9 cellular contexts compared by ENCODE assay signal in the genomic region with DNA sequence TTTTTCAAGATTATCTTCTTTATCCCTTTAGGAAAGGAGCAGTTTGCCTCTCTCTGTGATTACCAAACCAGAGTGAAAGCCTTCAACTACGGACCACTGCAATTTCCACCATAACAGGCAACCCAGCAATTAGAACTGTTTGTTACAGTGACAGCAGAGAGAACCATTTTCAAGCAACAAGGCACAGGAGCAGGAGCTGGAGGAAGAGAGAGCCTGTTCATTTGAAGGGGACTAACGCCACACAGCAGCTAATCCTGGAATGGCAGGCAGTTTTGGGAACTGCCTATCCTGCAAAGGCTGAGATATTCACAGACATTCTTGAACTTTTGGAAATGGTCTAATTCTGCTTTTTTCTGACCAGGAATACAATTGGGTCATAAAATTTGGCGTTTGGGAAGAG.
DNase-seq lines count a peak whose midpoint lies in the region; ATAC-seq, FAIRE-seq and TF ChIP-seq lines count a peak whose summit lies in the region.
"Had no signal": no experiment of that assay in that cellular context is flagged by ENCODE, and none has a peak within 500 bp of the region (broad histone marks: within the 10 kb centered on the region; RNA-seq: fewer than 3 reads in every experiment).

No MANE protein-coding gene starts in this region.

- H3K18ac ChIP-seq in mesenchymal stem cell (ENCODE audit: low read depth in 1 of 2, low read length in 2 of 2): no peak overlapping the region

- 42% methylated on average over 2 of the region's 3 CpGs for WGBS in mesenchymal stem cell
- whole genome bisulfite sequencing in tibial nerve, 2 donors: 23 to 38% methylated on average over 3 of the region's 3 CpGs

- no peak overlapping the region for H2AK5ac ChIP-seq in mesenchymal stem cell (ENCODE audit: low read length, severe bottlenecking)

- no peaks in the 10 kb centered on the region for H3K36me3 ChIP-seq in astrocyte (ENCODE audit: insufficient read depth, low read length)
- H3K36me3 ChIP-seq in mesenchymal stem cell (ENCODE audit: control insufficient read depth in 1 of 2, insufficient read depth in 2 of 2, low read depth in 1 of 2, low read length in 2 of 2): no peaks in the 10 kb centered on the region
- no peaks in the 10 kb centered on the region for H3K36me3 ChIP-seq in tibial nerve

- H3K4ac ChIP-seq in mesenchymal stem cell (ENCODE audit: low read depth in 1 of 2, low read length in 2 of 2): no peak overlapping the region

- H3K4me2 ChIP-seq in astrocyte (ENCODE audit: low read length) (no peak overlapping the region), mesenchymal stem cell (ENCODE audit: low read length, poor library complexity, severe bottlenecking) (no peak overlapping the region)

- H3K27me3 ChIP-seq in astrocyte (ENCODE audit: insufficient read depth, low read length) (no peaks in the 10 kb centered on the region), mesenchymal stem cell (ENCODE audit: control insufficient read depth in 1 of 2, insufficient read depth in 1 of 2, low read length in 2 of 2) (no peaks in the 10 kb centered on the region), tibial nerve (no peaks in the 10 kb centered on the region)

- H2AFZ ChIP-seq in astrocyte (ENCODE audit: low read depth, low read length) (no peak overlapping the region), mesenchymal stem cell (ENCODE audit: low read depth, low read length) (no peak overlapping the region)

- H3K4me1 Mint-ChIP-seq in astrocyte (ENCODE audit: low read depth, unreplicated experiment): peaks cover 9% of the 10 kb centered on the region
- no peaks in the 10 kb centered on the region for H3K4me1 Mint-ChIP-seq in effector memory CD8-positive, alpha-beta T cell (ENCODE audit: low read depth in 2 of 2)

- TF ChIP-seq POLR2A in tibial nerve (IDR thresholded peaks at IDR 0.05): no peak

- no peak for FAIRE-seq in astrocyte (lab: Jason Lieb, UNC)

- H3K79me2 ChIP-seq in astrocyte (ENCODE audit: insufficient read depth, low read length): no peaks in the 10 kb centered on the region

- TF ChIP-seq EP300 in tibial nerve (IDR thresholded peaks at IDR 0.05): no peak

- H3K27ac Mint-ChIP-seq in astrocyte (ENCODE audit: unreplicated experiment): no peak overlapping the region
- no peak overlapping the region for H3K27ac Mint-ChIP-seq in effector memory CD8-positive, alpha-beta T cell
- H3K27ac Mint-ChIP-seq: mesothelial cell of epicardium had no signal

- TF ChIP-seq CTCF in astrocyte (IDR thresholded peaks at IDR 0.05; ENCODE audit: insufficient read depth, low read depth, low read length) (peak; percentile 44), tibial nerve (IDR thresholded peaks at IDR 0.05) (peak in 2 of 5 experiments; percentile 8 to 20)

- H2BK12ac ChIP-seq in mesenchymal stem cell (ENCODE audit: low read length in 2 of 2): no peak overlapping the region

- no peak overlapping the region for H3K23ac ChIP-seq in mesenchymal stem cell (ENCODE audit: low read length in 2 of 2)

- peaks cover 3% of the 10 kb centered on the region for H3K4me1 ChIP-seq in astrocyte (ENCODE audit: insufficient read depth, low read length)
- no peaks in the 10 kb centered on the region for H3K4me1 ChIP-seq in mesenchymal stem cell (ENCODE audit: control insufficient read depth, insufficient read depth, low read depth, low read length)
- H3K4me1 ChIP-seq in tibial nerve: peaks cover 0 to 5% (median 0%) of the 10 kb centered on the region in 4 donors

- no peaks in the 10 kb centered on the region for H4K20me1 ChIP-seq in astrocyte (ENCODE audit: insufficient read depth, low read length)

- no peaks in the 10 kb centered on the region for H3K79me1 ChIP-seq in mesenchymal stem cell (replicated peaks; ENCODE audit: low read length, poor library complexity, severe bottlenecking)

- H3K27ac ChIP-seq in astrocyte (ENCODE audit: low read depth, low read length) (no peak overlapping the region), mesenchymal stem cell (ENCODE audit: low read length, poor library complexity, severe bottlenecking) (no peak overlapping the region), tibial nerve (no peak overlapping the region)

- H3K9ac ChIP-seq in astrocyte (ENCODE audit: low read length) (no peak overlapping the region), mesenchymal stem cell (ENCODE audit: low read length) (no peak overlapping the region)

- no peak overlapping the region for H2BK120ac ChIP-seq in mesenchymal stem cell (ENCODE audit: low read depth, low read length)

- no peaks in the 10 kb centered on the region for H3K27me3 Mint-ChIP-seq in astrocyte (ENCODE audit: low read depth, unreplicated experiment)
- no peaks in the 10 kb centered on the region for H3K27me3 Mint-ChIP-seq in effector memory CD8-positive, alpha-beta T cell

- H3K14ac ChIP-seq in mesenchymal stem cell (ENCODE audit: low read length in 2 of 2): no peak overlapping the region

- H2BK15ac ChIP-seq in mesenchymal stem cell (ENCODE audit: low read depth, poor library complexity, severe bottlenecking): no peak overlapping the region

- no peak overlapping the region for H4K91ac ChIP-seq in mesenchymal stem cell (ENCODE audit: low read length)

- no peak overlapping the region for H3K4me3 Mint-ChIP-seq in astrocyte (ENCODE audit: unreplicated experiment)
- H3K4me3 Mint-ChIP-seq in effector memory CD8-positive, alpha-beta T cell: no peak overlapping the region
- H3K4me3 Mint-ChIP-seq: mesothelial cell of epicardium had no signal

- H3K4me3 ChIP-seq in astrocyte (ENCODE audit: insufficient read depth, low read depth, low read length): no peak overlapping the region
- H3K4me3 ChIP-seq in mesenchymal stem cell (ENCODE audit: insufficient read depth in 1 of 2, low read depth in 1 of 2, low read length in 2 of 2): no peak overlapping the region
- no peak overlapping the region for H3K4me3 ChIP-seq in tibial nerve

- no peak for ATAC-seq in HG02610 (IDR thresholded peaks at IDR 0.05; ENCODE audit: unreplicated experiment)
- no peak for ATAC-seq in effector memory CD8-positive, alpha-beta T cell (replicated peaks)

- H4K8ac ChIP-seq in mesenchymal stem cell (ENCODE audit: low read length): no peak overlapping the region

- H3K9me3 Mint-ChIP-seq in astrocyte (ENCODE audit: unreplicated experiment): no peaks in the 10 kb centered on the region
- H3K9me3 Mint-ChIP-seq in effector memory CD8-positive, alpha-beta T cell: peaks cover 11 to 29% of the 10 kb centered on the region in 2 donors
- H3K9me3 Mint-ChIP-seq: mesothelial cell of epicardium had no signal

- DNase-seq in DMS53 treated with DMSO at 0.1 percent for 48 hours (lab: John Stamatoyannopoulos, UW; ENCODE audit: unreplicated experiment) (peak; percentile 59), NCI-H2029 treated with DMSO at 0.1 percent for 48 hours (lab: John Stamatoyannopoulos, UW) (peak; percentile 7), astrocyte (ENCODE audit: low read depth) (peak; percentile 14), mesenchymal stem cell (peak; percentile 46), tibial nerve (ENCODE audit: low spot score in 2 of 2) (no peak)
- DNase-seq in activated T-cell treated with anti-CD3 and anti-CD28 coated beads, Interleukin-2, amount 50 U/mL, for 48 hours: no peak
- DNase-seq in effector memory CD8-positive, alpha-beta T cell: no peak

- H3K9me3 ChIP-seq in astrocyte (ENCODE audit: insufficient read depth, low read depth, low read length): no peaks in the 10 kb centered on the region
- no peaks in the 10 kb centered on the region for H3K9me3 ChIP-seq in mesenchymal stem cell (ENCODE audit: control insufficient read depth, low read length)
- H3K9me3 ChIP-seq in tibial nerve: no peaks in the 10 kb centered on the region

- H2BK5ac ChIP-seq in mesenchymal stem cell (ENCODE audit: low read depth, low read length, poor library complexity, severe bottlenecking): no peak overlapping the region

- no peaks in the 10 kb centered on the region for H3K36me3 Mint-ChIP-seq in astrocyte (ENCODE audit: low read depth, unreplicated experiment)
- H3K36me3 Mint-ChIP-seq in effector memory CD8-positive, alpha-beta T cell (ENCODE audit: insufficient read depth): no peaks in the 10 kb centered on the region
- H3K36me3 Mint-ChIP-seq: mesothelial cell of epicardium had no signal

Comparison
In these comparisons a context has a peak if more than half of its experiments do, and no peak if none do; other contexts are left out.
1. DNase-seq: peak in DMS53 treated with DMSO at 0.1 percent for 48 hours (single experiment), NCI-H2029 treated with DMSO at 0.1 percent for 48 hours (single experiment), astrocyte (single experiment) and mesenchymal stem cell (single experiment); none in activated T-cell treated with anti-CD3 and anti-CD28 coated beads, Interleukin-2, amount 50 U/mL, for 48 hours (0 of 2), tibial nerve (0 of 2) and effector memory CD8-positive, alpha-beta T cell (0 of 3).